In genomic region chr5:130731839-130732238, GRCh38 we compare ENCODE assay signal across 23 cellular contexts.
"Had no signal": no experiment of that assay in that cellular context is flagged by ENCODE, and none has a peak within 500 bp of the region (broad histone marks: within the 10 kb centered on the region; RNA-seq: fewer than 3 reads in every experiment).

No MANE protein-coding gene starts in this region.

- H3K27me3 ChIP-seq: left lung, neutrophil, spleen, testis, tibial artery had no signal

- H3K4me1 ChIP-seq: left lung, prostate gland, spleen, testis, tibial artery had no signal

- H3K27ac ChIP-seq: left lung, neutrophil, prostate gland, skin epidermis, spleen, testis, tibial artery had no signal

- H3K27ac Mint-ChIP-seq: effector memory CD8-positive, alpha-beta T cell; mesothelial cell of epicardium; natural killer cell treated with Interleukin-12 subunit alpha and Interleukin-12 subunit beta and Interleukin-15 and Interleukin-18, amount 100 ng/mL, for 72 hours; stimulated activated memory B cell treated with anti-CD40 and anti-IgM and Interleukin-4, amounts not matched to agents 10 μg/mL and 1 μg/mL and 100 μg/mL, for 72 hours; type B pancreatic cell had no signal

- H3K27me3 Mint-ChIP-seq: naive B cell; natural killer cell treated with Interleukin-12 subunit alpha and Interleukin-12 subunit beta and Interleukin-15 and Interleukin-18, amount 100 ng/mL, for 72 hours; stimulated activated memory B cell treated with anti-CD40 and anti-IgM and Interleukin-4, amounts not matched to agents 10 μg/mL and 1 μg/mL and 100 μg/mL, for 72 hours; type B pancreatic cell had no signal

- H3K4me3 Mint-ChIP-seq: effector memory CD8-positive, alpha-beta T cell; mesothelial cell of epicardium; naive B cell; natural killer cell treated with Interleukin-12 subunit alpha and Interleukin-12 subunit beta and Interleukin-15 and Interleukin-18, amount 100 ng/mL, for 72 hours; neural crest cell; stimulated activated memory B cell treated with anti-CD40 and anti-IgM and Interleukin-4, amounts not matched to agents 10 μg/mL and 1 μg/mL and 100 μg/mL, for 72 hours; type B pancreatic cell had no signal

- H3K9me3 Mint-ChIP-seq: type B pancreatic cell had no signal

- H3K36me3 Mint-ChIP-seq: stimulated activated memory B cell treated with anti-CD40 and anti-IgM and Interleukin-4, amounts not matched to agents 10 μg/mL and 1 μg/mL and 100 μg/mL, for 72 hours; type B pancreatic cell had no signal

- DNase-seq: cortex of kidney; effector memory CD8-positive, alpha-beta T cell; head of caudate nucleus; left cardiac atrium; left lung; mesenchymal stem cell; mucosa of descending colon; naive B cell; right cardiac atrium; spleen; stimulated activated CD4-positive, alpha-beta T cell treated with anti-CD3 and anti-CD28 coated beads, Interleukin-4, amount 100 ng/mL, for 4 hours; stimulated activated naive CD8-positive, alpha-beta T cell treated with anti-CD3 and anti-CD28 coated beads, Interleukin-15, Interleukin-2, amounts not matched to agents 100 U/mL and 50 U/mL, for 24 hours; substantia nigra; testis; tibial artery had no signal

- H3K4me3 ChIP-seq: left lung, mucosa of descending colon, prostate gland, skin epidermis, spleen, testis, tibial artery had no signal

- ATAC-seq: effector memory CD8-positive, alpha-beta T cell; left cardiac atrium; left lung; mucosa of descending colon; natural killer cell treated with Interleukin-12 subunit alpha and Interleukin-12 subunit beta and Interleukin-15 and Interleukin-18, amount 100 ng/mL, for 72 hours; right cardiac atrium; stimulated activated memory B cell treated with anti-CD40 and anti-IgM and Interleukin-4, amounts not matched to agents 10 μg/mL and 1 μg/mL and 100 μg/mL, for 72 hours; stimulated activated naive CD8-positive, alpha-beta T cell treated with anti-CD3 and anti-CD28 coated beads, Interleukin-15, Interleukin-2, amounts not matched to agents 100 U/mL and 50 U/mL, for 24 hours had no signal

- H3K9me3 ChIP-seq: neutrophil, prostate gland, testis had no signal

- H3K4me1 Mint-ChIP-seq: mesothelial cell of epicardium; naive B cell; neural crest cell; stimulated activated memory B cell treated with anti-CD40 and anti-IgM and Interleukin-4, amounts not matched to agents 10 μg/mL and 1 μg/mL and 100 μg/mL, for 72 hours had no signal

- H3K36me3 ChIP-seq: left lung, neutrophil, prostate gland, spleen, tibial artery had no signal
